In the genomic region with DNA sequence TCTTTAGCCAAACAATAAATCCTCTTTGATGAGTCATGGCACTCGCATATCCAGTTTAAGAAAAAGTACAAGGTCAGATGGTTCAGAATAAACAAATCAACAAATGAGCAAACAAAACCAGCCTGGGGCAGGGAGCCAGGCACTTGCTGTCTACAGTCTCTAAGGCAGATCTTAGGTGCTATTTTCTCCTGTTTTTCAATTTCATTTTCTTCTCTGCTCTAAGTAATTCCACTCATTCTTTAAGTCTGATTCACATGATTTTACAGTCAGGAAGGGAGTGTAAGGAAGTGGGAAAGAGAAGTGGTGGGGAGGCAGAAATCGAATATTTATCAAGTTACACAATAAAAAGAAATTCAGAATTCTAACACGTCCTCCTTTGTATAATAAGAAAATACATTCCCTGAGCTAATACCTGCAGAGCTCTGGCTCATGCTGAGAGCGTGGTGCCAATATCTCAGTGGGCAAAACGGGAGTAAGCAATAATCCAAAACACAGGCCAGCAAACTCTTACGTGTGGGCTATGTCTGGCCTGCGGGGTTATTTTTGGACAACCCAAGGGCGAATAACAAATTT, we compare ENCODE assay signal across 10 cellular contexts.
DNase-seq lines count a peak whose midpoint lies in the region; ATAC-seq, FAIRE-seq and TF ChIP-seq lines count a peak whose summit lies in the region.
"Had no signal": no experiment of that assay in that cellular context is flagged by ENCODE, and none has a peak within 500 bp of the region (broad histone marks: within the 10 kb centered on the region; RNA-seq: fewer than 3 reads in every experiment).

No MANE protein-coding gene starts in this region.

- H3K36me3 ChIP-seq in PC-3 (ENCODE audit: low read depth, low read length) (no peaks in the 10 kb centered on the region; the same call in 1 of the 2 replicates), pancreas (no peaks in the 10 kb centered on the region)

- H3K27ac ChIP-seq in PC-3 (ENCODE audit: low read length) (peak overlapping the region; percentile 91), epithelial cell of prostate (peak overlapping the region; percentile 66), pancreas (peak overlapping the region in 1 of 4 donors; percentile 22)

- POLR2A ChIA-PET in PC-3 (lab: Charles Lee; ENCODE audit: unreplicated experiment) = interaction anchor here (0.6 kb wide), 4 partner anchors 9 to 61 kb away, joined by 3 to 4 read pairs (median 3); no protein-coding TSS in a partner anchor

- peak; percentile 65 for DNase-seq in Daoy (ENCODE audit: low read depth)
- peak; percentile 96 for DNase-seq in PC-3
- DNase-seq in epithelial cell of prostate (ENCODE audit: low read depth, low spot score) = peak; percentile 44
- DNase-seq in pancreas = peak in 3 of 6 donors; percentile 25 to 51 (median 34)
- DNase-seq in NCI-H187 (lab: John Stamatoyannopoulos, UW) = no peak
- no peak for DNase-seq in NCI-H524 treated with DMSO at 0.1 percent for 48 hours (lab: John Stamatoyannopoulos, UW)
- DNase-seq in DMS153 (lab: John Stamatoyannopoulos, UW) = no peak
- DNase-seq: activated naive CD4-positive, alpha-beta T cell treated with anti-CD3 and anti-CD28 coated beads, Interleukin-2, amount 10 ng/mL, durations not matched to agents 7 days and 5 days; DND-41 had no signal

- H3K27me3 ChIP-seq in PC-3 (ENCODE audit: low read length) = no peaks in the 10 kb centered on the region
- H3K27me3 ChIP-seq in pancreas = no peaks in the 10 kb centered on the region

- H3K4me1 ChIP-seq in PC-3 (ENCODE audit: insufficient read depth, low read length) (peaks cover 35% of the 10 kb centered on the region), pancreas (peaks cover 15 to 18% (median 15%) of the 10 kb centered on the region in 3 donors)

- WGBS in pancreas, 2 donors = 32 to 48% methylated on average over 8 of the region's 8 CpGs

- H3K4me3 ChIP-seq in PC-3 (ENCODE audit: low read length) (peak overlapping the region; percentile 59), pancreas (no peak overlapping the region)

- H3K4me2 ChIP-seq in PC-3 (ENCODE audit: low read length) = peak overlapping the region; percentile 82

- peak overlapping the region; percentile 30 for H3K9ac ChIP-seq in PC-3 (ENCODE audit: low read length)

- H4K20me1 ChIP-seq in PC-3 (ENCODE audit: low read length) = no peaks in the 10 kb centered on the region

- no peaks in the 10 kb centered on the region for H3K9me3 ChIP-seq in PC-3 (ENCODE audit: low read length)
- no peaks in the 10 kb centered on the region for H3K9me3 ChIP-seq in pancreas

- no peaks in the 10 kb centered on the region for H3K79me2 ChIP-seq in PC-3 (ENCODE audit: low read length)

- peaks cover 17% of the 10 kb centered on the region for H3F3A ChIP-seq in PC-3 (ENCODE audit: low read length, unreplicated experiment)

- peak overlapping the region; percentile 54 for H2AFZ ChIP-seq in PC-3 (ENCODE audit: low read length)

- CTCF ChIA-PET in PC-3 (lab: Charles Lee) = interaction anchor here (0.7 to 1.0 kb wide), 2 partner anchors 60 to 296 kb away, joined by 3 read pairs; no protein-coding TSS in a partner anchor

- intact Hi-C loops in PC-3 (cut with micrococcal nuclease) = loop anchor here (1.0 to 10.0 kb wide), 6 partner anchors 36 to 296 kb away; no protein-coding TSS in a partner anchor
- intact Hi-C loops in pancreas (cut with DNase I) = no loop called here

- FAIRE-seq in pancreas (lab: Jason Lieb, UNC) = no peak

- ATAC-seq in PC-3 = peak; percentile 82
- ATAC-seq in pancreas = peak; percentile 80 to 87 (median 85)
- ATAC-seq in activated CD4-positive, CD25-positive, alpha-beta regulatory T cell treated with anti-CD3 and anti-CD28 coated beads, Interleukin-2, amount 50 U/mL, for 24 hours = no peak

- no TSS peak for BruUV-seq in PC-3 (replicated peaks; lab: Mats Ljungman, UMichigan)

- H3K9me2 ChIP-seq in PC-3 (replicated peaks; ENCODE audit: low read length) = no peaks in the 10 kb centered on the region

- TF ChIP-seq CTCF in PC-3 (conservative IDR thresholded peaks at IDR 0.05; ENCODE audit: low read depth, low read length) (no peak), pancreas (IDR thresholded peaks at IDR 0.05) (no peak)

Comparison
In these comparisons a context has a peak if more than half of its experiments do, and no peak if none do; other contexts are left out.
1. DNase-seq: peak in Daoy (single experiment), PC-3 (single experiment) and epithelial cell of prostate (single experiment); none in NCI-H187 (0 of 2), NCI-H524 treated with DMSO at 0.1 percent for 48 hours (single experiment) and DMS153 (single experiment).
2. ATAC-seq: peak in PC-3 (single experiment) and pancreas (4 of 4); none in activated CD4-positive, CD25-positive, alpha-beta regulatory T cell treated with anti-CD3 and anti-CD28 coated beads, Interleukin-2, amount 50 U/mL, for 24 hours (0 of 2).